In the genomic region with DNA sequence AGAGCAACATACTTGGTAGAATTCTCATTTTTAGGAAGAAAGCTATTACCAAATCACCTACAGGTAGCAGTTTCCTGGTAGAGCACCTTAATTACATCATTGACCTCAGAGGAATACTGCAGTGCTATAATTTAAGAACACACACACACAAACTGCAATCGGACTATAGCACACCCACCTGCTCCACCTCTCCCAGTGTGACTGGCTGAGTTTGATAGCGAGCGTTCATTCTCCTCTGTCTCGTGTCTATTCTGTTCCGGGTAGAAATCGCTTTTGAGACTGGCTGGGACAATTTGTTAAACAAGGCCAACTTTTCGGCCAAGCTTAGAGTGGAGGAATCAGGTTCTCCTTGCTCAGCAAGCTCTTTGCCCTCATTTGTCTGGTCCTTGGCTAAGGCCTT, we compare ENCODE assay signal across 1 cellular context.
TF ChIP-seq lines count a peak whose summit lies in the region.

No MANE protein-coding gene starts in this region.

TF ChIP-seq in K562, 482 proteins besides CTCF, POLR2A, EP300 and RAD21:
- TF ChIP-seq ZNF717 (CRISPR knock-in tag; IDR thresholded peaks at IDR 0.05) (no peak), TAL1 (IDR thresholded peaks at IDR 0.05) (peak; percentile 39; the same call in 1 of the 2 replicates), ZBTB8A (IDR thresholded peaks at IDR 0.05; ENCODE audit: partially characterized antibody) (no peak), SAP30 (IDR thresholded peaks at IDR 0.05; ENCODE audit: borderline replicate concordance, insufficient read depth, low read depth, low read length, poor library complexity, severe bottlenecking) (no peak), CBFA2T3 (IDR thresholded peaks at IDR 0.05) (peak; percentile 41)
- TF ChIP-seq, protein P1, sequence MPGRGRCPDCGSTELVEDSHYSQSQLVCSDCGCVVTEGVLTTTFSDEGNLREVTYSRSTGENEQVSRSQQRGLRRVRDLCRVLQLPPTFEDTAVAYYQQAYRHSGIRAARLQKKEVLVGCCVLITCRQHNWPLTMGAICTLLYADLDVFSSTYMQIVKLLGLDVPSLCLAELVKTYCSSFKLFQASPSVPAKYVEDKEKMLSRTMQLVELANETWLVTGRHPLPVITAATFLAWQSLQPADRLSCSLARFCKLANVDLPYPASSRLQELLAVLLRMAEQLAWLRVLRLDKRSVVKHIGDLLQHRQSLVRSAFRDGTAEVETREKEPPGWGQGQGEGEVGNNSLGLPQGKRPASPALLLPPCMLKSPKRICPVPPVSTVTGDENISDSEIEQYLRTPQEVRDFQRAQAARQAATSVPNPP (IDR thresholded peaks at IDR 0.05; ENCODE audit: borderline replicate concordance, insufficient read depth, insufficient read length): no peak
- TF ChIP-seq, protein P2, sequence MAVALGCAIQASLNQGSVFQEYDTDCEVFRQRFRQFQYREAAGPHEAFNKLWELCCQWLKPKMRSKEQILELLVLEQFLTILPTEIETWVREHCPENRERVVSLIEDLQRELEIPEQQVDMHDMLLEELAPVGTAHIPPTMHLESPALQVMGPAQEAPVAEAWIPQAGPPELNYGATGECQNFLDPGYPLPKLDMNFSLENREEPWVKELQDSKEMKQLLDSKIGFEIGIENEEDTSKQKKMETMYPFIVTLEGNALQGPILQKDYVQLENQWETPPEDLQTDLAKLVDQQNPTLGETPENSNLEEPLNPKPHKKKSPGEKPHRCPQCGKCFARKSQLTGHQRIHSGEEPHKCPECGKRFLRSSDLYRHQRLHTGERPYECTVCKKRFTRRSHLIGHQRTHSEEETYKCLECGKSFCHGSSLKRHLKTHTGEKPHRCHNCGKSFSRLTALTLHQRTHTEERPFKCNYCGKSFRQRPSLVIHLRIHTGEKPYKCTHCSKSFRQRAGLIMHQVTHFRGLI (CRISPR knock-in tag; IDR thresholded peaks at IDR 0.05): no peak
- TF ChIP-seq, protein P3, sequence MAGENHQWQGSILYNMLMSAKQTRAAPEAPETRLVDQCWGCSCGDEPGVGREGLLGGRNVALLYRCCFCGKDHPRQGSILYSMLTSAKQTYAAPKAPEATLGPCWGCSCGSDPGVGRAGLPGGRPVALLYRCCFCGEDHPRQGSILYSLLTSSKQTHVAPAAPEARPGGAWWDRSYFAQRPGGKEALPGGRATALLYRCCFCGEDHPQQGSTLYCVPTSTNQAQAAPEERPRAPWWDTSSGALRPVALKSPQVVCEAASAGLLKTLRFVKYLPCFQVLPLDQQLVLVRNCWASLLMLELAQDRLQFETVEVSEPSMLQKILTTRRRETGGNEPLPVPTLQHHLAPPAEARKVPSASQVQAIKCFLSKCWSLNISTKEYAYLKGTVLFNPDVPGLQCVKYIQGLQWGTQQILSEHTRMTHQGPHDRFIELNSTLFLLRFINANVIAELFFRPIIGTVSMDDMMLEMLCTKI (IDR thresholded peaks at IDR 0.05; ENCODE audit: partially characterized antibody): no peak
